28 cellular contexts compared by ENCODE assay signal in genomic region chr10:121710971-121711370, GRCh38.
"Had no signal": no experiment of that assay in that cellular context is flagged by ENCODE, and none has a peak within 500 bp of the region (broad histone marks: within the 10 kb centered on the region; RNA-seq: fewer than 3 reads in every experiment).

No MANE protein-coding gene starts in this region.

- H3K27ac ChIP-seq: brain microvascular endothelial cell, cardiac muscle cell, RWPE1, SJSA1 had no signal

- H3K9me3 ChIP-seq: SJSA1 had no signal

- H3K36me3 ChIP-seq: brain microvascular endothelial cell, cardiac muscle cell, SJSA1 had no signal

- H3K27me3 ChIP-seq: brain microvascular endothelial cell, cardiac muscle cell, SJSA1 had no signal

- H3K4me3 ChIP-seq: cardiac muscle cell, K562, SJSA1 had no signal

- H3K4me1 ChIP-seq: SJSA1 had no signal

- H3K4me3 Mint-ChIP-seq: activated B cell treated with CpG ODN at 0.5 μM for 24 hours; activated CD4-positive, alpha-beta memory T cell treated with anti-CD3 and anti-CD28 coated beads for 36 hours; activated CD4-positive, alpha-beta T cell treated with anti-CD3 and anti-CD28 coated beads, Interleukin-2, amount 10 ng/mL, durations not matched to agents 7 days and 5 days; activated naive CD8-positive, alpha-beta T cell; activated T-cell treated with anti-CD3 and anti-CD28 coated beads, Interleukin-2, amount 50 U/mL, for 4 hours; T-helper 17 cell had no signal

- H3K4me1 Mint-ChIP-seq: activated B cell treated with CpG ODN at 0.5 μM for 24 hours; activated CD4-positive, alpha-beta T cell treated with anti-CD3 and anti-CD28 coated beads, Interleukin-2, amount 10 ng/mL, durations not matched to agents 7 days and 5 days; T-helper 17 cell had no signal

- H3K36me3 Mint-ChIP-seq: activated CD4-positive, alpha-beta memory T cell treated with anti-CD3 and anti-CD28 coated beads for 36 hours; activated naive CD8-positive, alpha-beta T cell had no signal

- ATAC-seq: activated T-cell treated with anti-CD3 and anti-CD28 coated beads, Interleukin-2, amount 50 U/mL, for 4 hours; K562; Panc1; T-helper 17 cell had no signal

- H3K9me3 Mint-ChIP-seq: activated CD4-positive, alpha-beta memory T cell treated with anti-CD3 and anti-CD28 coated beads for 36 hours; activated CD4-positive, alpha-beta T cell treated with anti-CD3 and anti-CD28 coated beads, Interleukin-2, amount 10 ng/mL, durations not matched to agents 7 days and 5 days; activated T-cell treated with anti-CD3 and anti-CD28 coated beads, Interleukin-2, amount 50 U/mL, for 4 hours had no signal

- DNase-seq: activated B cell treated with CpG ODN at 0.5 μM for 24 hours; activated CD4-positive, alpha-beta memory T cell treated with anti-CD3 and anti-CD28 coated beads for 36 hours; activated CD4-positive, alpha-beta T cell treated with anti-CD3 and anti-CD28 coated beads, Interleukin-2, amount 10 ng/mL, durations not matched to agents 7 days and 5 days; activated CD8-positive, alpha-beta memory T cell treated with anti-CD3 and anti-CD28 coated beads for 24 hours; activated effector memory CD4-positive, alpha-beta T cell treated with anti-CD3 and anti-CD28 coated beads, Interleukin-2, amount 50 U/mL, for 16 hours; activated naive CD4-positive, alpha-beta T cell treated with Interleukin-2 at 50 U/mL for 16 hours; activated T-cell treated with anti-CD3 and anti-CD28 coated beads, Interleukin-2, amount 50 U/mL, for 4 hours; amygdala; brain microvascular endothelial cell; Karpas-422; NCI-H1048; NCI-H146; NCI-H187 treated with DMSO at 0.1 percent for 48 hours; NCI-H2081 treated with DMSO at 0.1 percent for 48 hours; NCI-H2171 treated with DMSO at 0.1 percent for 48 hours; NCI-H345; NCI-H510A; NCI-H526 treated with DMSO at 0.1 percent for 48 hours; OCI-M1; Right ventricle myocardium superior; T-helper 17 cell; T-helper 9 cell had no signal

- H3K27ac Mint-ChIP-seq: activated B cell treated with CpG ODN at 0.5 μM for 24 hours; activated CD4-positive, alpha-beta memory T cell treated with anti-CD3 and anti-CD28 coated beads for 36 hours; activated CD4-positive, alpha-beta T cell treated with anti-CD3 and anti-CD28 coated beads, Interleukin-2, amount 10 ng/mL, durations not matched to agents 7 days and 5 days; activated naive CD8-positive, alpha-beta T cell; T-helper 17 cell had no signal
